Comparison of ENCODE assay signal across 35 cellular contexts in the genomic region with DNA sequence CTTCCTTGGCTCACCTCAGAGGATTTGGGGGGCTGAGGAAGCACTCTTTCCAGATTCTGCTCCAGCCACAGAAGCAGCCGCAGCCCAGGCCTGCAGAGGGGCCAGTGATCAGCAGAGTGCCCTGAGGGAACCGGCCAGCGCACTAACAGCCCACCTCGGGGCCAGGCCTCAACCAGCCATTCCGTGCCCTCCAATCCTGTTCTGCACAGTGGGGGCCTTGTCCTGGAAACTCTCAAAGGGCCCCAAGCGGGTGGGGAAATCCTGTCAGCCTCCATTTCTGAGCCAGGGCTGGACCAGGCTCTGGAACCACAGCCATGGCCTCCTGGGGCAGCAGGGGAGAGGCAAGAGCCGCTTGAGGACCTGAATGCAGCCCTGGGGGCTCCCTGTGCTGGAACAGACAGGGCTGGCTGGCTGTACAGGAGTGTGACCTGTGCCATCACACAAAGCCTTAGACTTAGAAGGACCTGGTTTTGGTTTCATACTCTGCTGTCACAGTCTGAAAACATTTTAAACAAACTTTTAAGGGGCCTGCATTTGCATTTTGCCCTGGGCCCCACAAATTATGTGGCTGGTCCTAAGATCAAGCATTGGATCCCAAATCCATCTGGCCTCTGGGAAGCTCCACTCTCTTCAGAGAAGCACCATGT. TPM values are rescaled to one million over a fixed set of nuclear protein-coding genes. Genes with fewer than 3 reads are reported as not detected.
"Had no signal": no experiment of that assay in that cellular context is flagged by ENCODE, and none has a peak within 500 bp of the region (broad histone marks: within the 10 kb centered on the region; RNA-seq: fewer than 3 reads in every experiment).

No MANE protein-coding gene starts in this region.

- H3K4me2 ChIP-seq: KMS-11, PC-9 had no signal

- H3K36me3 Mint-ChIP-seq: activated CD8-positive, alpha-beta memory T cell treated with anti-CD3 and anti-CD28 coated beads, Interleukin-2, amount 10 ng/mL, durations not matched to agents 7 days and 5 days; activated naive CD4-positive, alpha-beta T cell treated with anti-CD3 and anti-CD28 coated beads, Interleukin-2, amount 10 ng/mL, durations not matched to agents 7 days and 5 days; activated naive CD8-positive, alpha-beta T cell had no signal

- H2AFZ ChIP-seq: PC-9 had no signal

- ATAC-seq: activated CD8-positive, alpha-beta memory T cell treated with anti-CD3 and anti-CD28 coated beads, Interleukin-2, amount 10 ng/mL, durations not matched to agents 7 days and 5 days had no signal

- H3K27ac ChIP-seq: brain microvascular endothelial cell, KMS-11, PC-9, RWPE1, VCaP had no signal

- H3K27me3 Mint-ChIP-seq: activated CD4-positive, alpha-beta memory T cell treated with anti-CD3 and anti-CD28 coated beads, Interleukin-2, amount 10 ng/mL, durations not matched to agents 7 days and 5 days; activated CD8-positive, alpha-beta memory T cell treated with anti-CD3 and anti-CD28 coated beads, Interleukin-2, amount 10 ng/mL, durations not matched to agents 7 days and 5 days; activated naive CD8-positive, alpha-beta T cell had no signal

- H3K9me3 Mint-ChIP-seq: activated B cell treated with CpG ODN at 0.5 μM for 24 hours; activated CD4-positive, alpha-beta memory T cell treated with anti-CD3 and anti-CD28 coated beads, Interleukin-2, amount 10 ng/mL, durations not matched to agents 7 days and 5 days; activated naive CD4-positive, alpha-beta T cell treated with anti-CD3 and anti-CD28 coated beads, Interleukin-2, amount 10 ng/mL, durations not matched to agents 7 days and 5 days had no signal

- H3K4me1 Mint-ChIP-seq: activated B cell treated with CpG ODN at 0.5 μM for 24 hours; activated CD4-positive, alpha-beta memory T cell treated with anti-CD3 and anti-CD28 coated beads, Interleukin-2, amount 10 ng/mL, durations not matched to agents 7 days and 5 days; activated CD8-positive, alpha-beta memory T cell treated with anti-CD3 and anti-CD28 coated beads, Interleukin-2, amount 10 ng/mL, durations not matched to agents 7 days and 5 days; activated naive CD4-positive, alpha-beta T cell treated with anti-CD3 and anti-CD28 coated beads, Interleukin-2, amount 10 ng/mL, durations not matched to agents 7 days and 5 days had no signal

- H3K4me3 Mint-ChIP-seq: activated B cell treated with CpG ODN at 0.5 μM for 24 hours; activated CD4-positive, alpha-beta memory T cell treated with anti-CD3 and anti-CD28 coated beads, Interleukin-2, amount 10 ng/mL, durations not matched to agents 7 days and 5 days; activated CD8-positive, alpha-beta memory T cell treated with anti-CD3 and anti-CD28 coated beads, Interleukin-2, amount 10 ng/mL, durations not matched to agents 7 days and 5 days; activated naive CD4-positive, alpha-beta T cell treated with anti-CD3 and anti-CD28 coated beads, Interleukin-2, amount 10 ng/mL, durations not matched to agents 7 days and 5 days; activated naive CD8-positive, alpha-beta T cell had no signal

- H3K27ac Mint-ChIP-seq: activated B cell treated with CpG ODN at 0.5 μM for 24 hours; activated CD4-positive, alpha-beta memory T cell treated with anti-CD3 and anti-CD28 coated beads, Interleukin-2, amount 10 ng/mL, durations not matched to agents 7 days and 5 days; activated CD8-positive, alpha-beta memory T cell treated with anti-CD3 and anti-CD28 coated beads, Interleukin-2, amount 10 ng/mL, durations not matched to agents 7 days and 5 days; activated naive CD4-positive, alpha-beta T cell treated with anti-CD3 and anti-CD28 coated beads, Interleukin-2, amount 10 ng/mL, durations not matched to agents 7 days and 5 days; activated naive CD8-positive, alpha-beta T cell had no signal

- DNase-seq: activated B cell treated with CpG ODN at 0.5 μM for 24 hours; activated CD4-positive, alpha-beta memory T cell treated with anti-CD3 and anti-CD28 coated beads, Interleukin-2, amount 10 ng/mL, durations not matched to agents 7 days and 5 days; activated CD4-positive, alpha-beta T cell treated with anti-CD3 and anti-CD28 coated beads for 4 hours; activated CD4-positive, alpha-beta T cell treated with anti-CD3 and anti-CD28 coated beads, Interleukin-2, amount 50 U/mL, for 1 hour; activated CD4-positive, CD25-positive, alpha-beta regulatory T cell treated with anti-CD3 and anti-CD28 coated beads, Interleukin-2, amount 50 U/mL, for 72 hours; activated CD8-positive, alpha-beta memory T cell treated with anti-CD3 and anti-CD28 coated beads for 24 hours; activated CD8-positive, alpha-beta memory T cell treated with anti-CD3 and anti-CD28 coated beads, Interleukin-2, amount 10 ng/mL, durations not matched to agents 7 days and 5 days; activated CD8-positive, alpha-beta memory T cell treated with anti-CD3 and anti-CD28 coated beads, Interleukin-2, amount 50 U/mL, for 48 hours; activated effector memory CD4-positive, alpha-beta T cell treated with Interleukin-2 at 50 U/mL for 16 hours; activated naive CD4-positive, alpha-beta T cell treated with anti-CD3 and anti-CD28 coated beads, Interleukin-2, amount 10 ng/mL, durations not matched to agents 7 days and 5 days; activated T-cell treated with anti-CD3 and anti-CD28 coated beads, Interleukin-2, amount 50 U/mL, for 48 hours; amniotic stem cell; brain microvascular endothelial cell; MM.1S; MV-4-11; NCI-H1092; NCI-H1436 treated with DMSO at 0.1 percent for 48 hours; NCI-H1694 treated with DMSO at 0.1 percent for 48 hours; NCI-H2029; NCI-H345; NCI-H524 treated with DMSO at 0.1 percent for 48 hours; PC-9; Right ventricle myocardium superior; SW 1271; T-helper 1 cell; T-helper 2 cell; T-helper 9 cell had no signal

- H3K27me3 ChIP-seq: brain microvascular endothelial cell had no signal

- H3K4me3 ChIP-seq: PC-9 had no signal

- H3K36me3 ChIP-seq: brain microvascular endothelial cell had no signal

RNA-seq across cellular contexts. Expression of a gene that starts 10.0 kb away (rescaled TPM):
- total RNA-seq: activated B cell treated with CpG ODN at 0.5 μM for 24 hours; activated CD4-positive, alpha-beta memory T cell treated with anti-CD3 and anti-CD28 coated beads, Interleukin-2, amount 10 ng/mL, durations not matched to agents 7 days and 5 days; activated CD8-positive, alpha-beta memory T cell treated with anti-CD3 and anti-CD28 coated beads, Interleukin-2, amount 10 ng/mL, durations not matched to agents 7 days and 5 days; aorta; LHCN-M2; NCI-H460; OCI-LY7; Right ventricle myocardium superior had no signal
